Comparison of ENCODE assay signal across 16 cellular contexts in the genomic region with DNA sequence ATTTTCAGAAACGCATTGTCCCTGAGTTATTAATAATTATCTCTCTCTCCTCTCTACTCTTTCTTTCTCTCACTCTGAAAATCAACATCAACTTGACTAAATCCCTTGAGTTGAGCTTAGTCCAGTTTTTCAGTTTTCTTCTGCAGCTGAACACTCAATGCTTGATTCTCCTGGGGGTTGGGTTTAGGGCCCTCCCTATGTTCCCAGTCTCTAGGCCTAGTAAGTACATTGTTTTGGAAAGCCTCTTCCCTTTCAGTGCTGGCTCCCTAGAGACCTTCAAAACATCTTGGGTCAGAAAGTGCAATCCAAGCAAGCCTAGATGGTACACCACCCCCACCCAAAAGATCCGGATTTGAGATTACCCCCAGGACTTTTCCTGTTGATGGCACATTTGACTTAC.
DNase-seq lines count a peak whose midpoint lies in the region; ATAC-seq and TF ChIP-seq lines count a peak whose summit lies in the region.
"Had no signal": no experiment of that assay in that cellular context is flagged by ENCODE, and none has a peak within 500 bp of the region (broad histone marks: within the 10 kb centered on the region; RNA-seq: fewer than 3 reads in every experiment).

No MANE protein-coding gene starts in this region.

- DNase-seq in Right ventricle myocardium inferior (ENCODE audit: missing footprints) (no peak), right atrium auricular region (ENCODE audit: low spot score) (no peak), fibroblast of mammary gland (ENCODE audit: low read depth) (peak; percentile 6), left ventricle myocardium superior (no peak), NCI-H1105 (lab: John Stamatoyannopoulos, UW) (no peak), HuH-7 (ENCODE audit: low spot score) (no peak)
- DNase-seq in activated CD8-positive, alpha-beta memory T cell treated with anti-CD3 and anti-CD28 coated beads, Interleukin-2, amount 50 U/mL, for 48 hours: no peak
- DNase-seq: AML-193; Calu3; CD8-positive, alpha-beta T cell; DMS79 treated with DMSO at 0.1 percent for 48 hours; GF-D8; H9 had no signal

- TF ChIP-seq CTCF in right atrium auricular region (IDR thresholded peaks at IDR 0.05) (no peak), fibroblast of mammary gland (conservative IDR thresholded peaks at IDR 0.05; ENCODE audit: control insufficient read depth, insufficient read depth, low read depth, low read length) (no peak)

- H3K27me3 ChIP-seq in right atrium auricular region: no peaks in the 10 kb centered on the region

- H3K4me1 ChIP-seq in right atrium auricular region: peaks cover 0 to 6% of the 10 kb centered on the region in 2 donors
- H3K4me1 ChIP-seq: A549 had no signal

- ATAC-seq in Right ventricle myocardium inferior: peak; percentile 80
- ATAC-seq in left ventricle myocardium superior: peak; percentile 85
- ATAC-seq: A549; CD8-positive, alpha-beta T cell; HepG2 had no signal

- H3K4me3 ChIP-seq in right atrium auricular region (no peak overlapping the region), fibroblast of mammary gland (ENCODE audit: control insufficient read depth, low read depth, low read length) (no peak overlapping the region)
- H3K4me3 ChIP-seq: A549 had no signal

- H3K9me3 ChIP-seq in right atrium auricular region: no peaks in the 10 kb centered on the region
- H3K9me3 ChIP-seq: A549 had no signal

- intact Hi-C loops in Right ventricle myocardium inferior (cut with DNase I): loop anchor here (10.0 kb wide), 2 partner anchors 115 to 325 kb away; no protein-coding TSS in a partner anchor
- intact Hi-C loops in left ventricle myocardium superior (cut with micrococcal nuclease): no loop called here

- H3K27ac ChIP-seq in right atrium auricular region: no peak overlapping the region
- H3K27ac ChIP-seq: 22Rv1, A549 had no signal

- no peaks in the 10 kb centered on the region for H3K36me3 ChIP-seq in right atrium auricular region
